In genomic region chr12:48946206-48946605, GRCh38 we compare ENCODE assay signal across 19 cellular contexts. TPM values are rescaled to one million over a fixed set of nuclear protein-coding genes. Genes with fewer than 3 reads are reported as not detected.
A peak's percentile ranks its signal among the peaks of the same experiment; 100 is the strongest.
DNase-seq lines count a peak whose midpoint lies in the region; ATAC-seq and TF ChIP-seq lines count a peak whose summit lies in the region.
"Had no signal": no experiment of that assay in that cellular context is flagged by ENCODE, and none has a peak within 500 bp of the region (broad histone marks: within the 10 kb centered on the region; RNA-seq: fewer than 3 reads in every experiment).

No MANE protein-coding gene starts in this region.

- intact Hi-C loops in heart left ventricle (cut with DNase I) = no loop called here
- intact Hi-C loops in activated CD8-positive, alpha-beta T cell treated with anti-CD3 and anti-CD28 coated beads for 36 hours (cut with micrococcal nuclease) = no loop called here

- H3K4me3 ChIP-seq in cardiac muscle cell (no peak overlapping the region), heart left ventricle (no peak overlapping the region)
- H3K4me3 ChIP-seq: adrenal gland had no signal

- H3K4me1 Mint-ChIP-seq in activated CD8-positive, alpha-beta T cell treated with anti-CD3 and anti-CD28 coated beads for 36 hours (ENCODE audit: low read depth) = peaks cover 10% of the 10 kb centered on the region

- H3K4me3 Mint-ChIP-seq in activated CD8-positive, alpha-beta T cell treated with anti-CD3 and anti-CD28 coated beads for 36 hours = no peak overlapping the region
- H3K4me3 Mint-ChIP-seq: activated CD4-positive, alpha-beta memory T cell treated with anti-CD3 and anti-CD28 coated beads, Interleukin-2, amount 10 ng/mL, durations not matched to agents 7 days and 5 days; CD4-positive, CD25-positive, alpha-beta regulatory T cell; immature natural killer cell; neural crest cell; stimulated activated naive CD8-positive, alpha-beta T cell treated with anti-CD3 and anti-CD28 coated beads, Interleukin-15, Interleukin-2, amounts not matched to agents 100 ng/mL and 50 ng/mL, for 24 hours had no signal

- no peak for ATAC-seq in heart left ventricle
- ATAC-seq in activated CD8-positive, alpha-beta T cell treated with anti-CD3 and anti-CD28 coated beads for 36 hours = no peak
- no peak for ATAC-seq in GM21619 (IDR thresholded peaks at IDR 0.05; ENCODE audit: unreplicated experiment)
- ATAC-seq in GM18873 (IDR thresholded peaks at IDR 0.05; ENCODE audit: low FRiP score, unreplicated experiment) = no peak
- ATAC-seq: Right ventricle myocardium inferior had no signal

- TF ChIP-seq CTCF in cardiac muscle cell (IDR thresholded peaks at IDR 0.05; ENCODE audit: low read depth, low read length) (no peak), heart left ventricle (IDR thresholded peaks at IDR 0.05) (no peak)
- TF ChIP-seq CTCF in activated CD8-positive, alpha-beta T cell treated with anti-CD3 and anti-CD28 coated beads for 36 hours (IDR thresholded peaks at IDR 0.05) = no peak

- no peaks in the 10 kb centered on the region for H3K27me3 Mint-ChIP-seq in activated CD8-positive, alpha-beta T cell treated with anti-CD3 and anti-CD28 coated beads for 36 hours
- H3K27me3 Mint-ChIP-seq: activated CD4-positive, alpha-beta memory T cell treated with anti-CD3 and anti-CD28 coated beads, Interleukin-2, amount 10 ng/mL, durations not matched to agents 7 days and 5 days; CD4-positive, CD25-positive, alpha-beta regulatory T cell; stimulated activated naive CD8-positive, alpha-beta T cell treated with anti-CD3 and anti-CD28 coated beads, Interleukin-15, Interleukin-2, amounts not matched to agents 100 ng/mL and 50 ng/mL, for 24 hours had no signal

- CTCF ChIA-PET in activated CD8-positive, alpha-beta T cell treated with anti-CD3 and anti-CD28 coated beads for 36 hours (lab: Charles Lee) = interaction anchor here (0.7 to 51.8 kb wide), 6 partner anchors 10 to 98 kb away, joined by 3 to 896 read pairs (median 6); partner anchors contain the start of genes DDN and WNT1

- H3K27ac ChIP-seq in cardiac muscle cell (peak overlapping the region; percentile 74), heart left ventricle (no peak overlapping the region)

- DNase-seq in cardiac muscle cell (ENCODE audit: low read depth in 1 of 2, low spot score in 1 of 2) = peak in 1 of 2 donors; percentile 27
- DNase-seq in heart left ventricle = no peak
- peak; percentile 54 for DNase-seq in NCI-H446 treated with DMSO at 0.1 percent for 48 hours (lab: John Stamatoyannopoulos, UW)
- peak; percentile 76 for DNase-seq in fibroblast of peridontal ligament (ENCODE audit: extremely low read depth)
- DNase-seq in activated CD8-positive, alpha-beta T cell treated with anti-CD3 and anti-CD28 coated beads for 36 hours = no peak
- DNase-seq in MV-4-11 (lab: John Stamatoyannopoulos, UW) = no peak
- DNase-seq: activated CD4-positive, alpha-beta memory T cell treated with anti-CD3 and anti-CD28 coated beads, Interleukin-2, amount 10 ng/mL, durations not matched to agents 7 days and 5 days; CD4-positive, CD25-positive, alpha-beta regulatory T cell; immature natural killer cell; NCI-H1417 treated with DMSO at 0.1 percent for 48 hours; T-helper 1 cell had no signal

- H3K36me3 ChIP-seq in cardiac muscle cell = peaks cover 4% of the 10 kb centered on the region
- peaks cover 0 to 46% (median 4%) of the 10 kb centered on the region in 9 donors for H3K36me3 ChIP-seq in heart left ventricle
- H3K36me3 ChIP-seq: adrenal gland had no signal

- H3K9me3 ChIP-seq in cardiac muscle cell (ENCODE audit: low read depth) = no peaks in the 10 kb centered on the region
- H3K9me3 ChIP-seq in heart left ventricle = no peaks in the 10 kb centered on the region
- H3K9me3 ChIP-seq: adrenal gland had no signal

- no peaks in the 10 kb centered on the region for H3K27me3 ChIP-seq in cardiac muscle cell
- no peaks in the 10 kb centered on the region for H3K27me3 ChIP-seq in heart left ventricle
- H3K27me3 ChIP-seq: adrenal gland had no signal

- H3K4me1 ChIP-seq in cardiac muscle cell (ENCODE audit: low read depth) = peaks cover 16% of the 10 kb centered on the region
- H3K4me1 ChIP-seq in heart left ventricle = peaks cover 0 to 33% (median 9%) of the 10 kb centered on the region in 12 donors

- TF ChIP-seq POLR2A in heart left ventricle (IDR thresholded peaks at IDR 0.05) = no peak

- H3K9me3 Mint-ChIP-seq in activated CD8-positive, alpha-beta T cell treated with anti-CD3 and anti-CD28 coated beads for 36 hours = no peaks in the 10 kb centered on the region
- H3K9me3 Mint-ChIP-seq: activated CD4-positive, alpha-beta memory T cell treated with anti-CD3 and anti-CD28 coated beads, Interleukin-2, amount 10 ng/mL, durations not matched to agents 7 days and 5 days; activated T-helper 2 cell treated with anti-CD3 and anti-CD28 coated beads, Interferon-gamma antibody, Interleukin-2, Interleukin-4, amounts not matched to agents 10 μg/mL and 5 μg/mL and 100 μg/mL, durations not matched to agents 14 hours and 24 hours and 36 hours; CD4-positive, CD25-positive, alpha-beta regulatory T cell; immature natural killer cell; neural crest cell; stimulated activated naive CD8-positive, alpha-beta T cell treated with anti-CD3 and anti-CD28 coated beads, Interleukin-15, Interleukin-2, amounts not matched to agents 100 ng/mL and 50 ng/mL, for 24 hours had no signal

- H3K36me3 Mint-ChIP-seq in activated CD8-positive, alpha-beta T cell treated with anti-CD3 and anti-CD28 coated beads for 36 hours (ENCODE audit: low read depth) = peaks cover 7% of the 10 kb centered on the region

- H3K27ac Mint-ChIP-seq in activated CD8-positive, alpha-beta T cell treated with anti-CD3 and anti-CD28 coated beads for 36 hours = no peak overlapping the region
- H3K27ac Mint-ChIP-seq: activated CD4-positive, alpha-beta memory T cell treated with anti-CD3 and anti-CD28 coated beads, Interleukin-2, amount 10 ng/mL, durations not matched to agents 7 days and 5 days; activated T-helper 2 cell treated with anti-CD3 and anti-CD28 coated beads, Interferon-gamma antibody, Interleukin-2, Interleukin-4, amounts not matched to agents 10 μg/mL and 5 μg/mL and 100 μg/mL, durations not matched to agents 14 hours and 24 hours and 36 hours; immature natural killer cell; stimulated activated naive CD8-positive, alpha-beta T cell treated with anti-CD3 and anti-CD28 coated beads, Interleukin-15, Interleukin-2, amounts not matched to agents 100 ng/mL and 50 ng/mL, for 24 hours had no signal

- POLR2A ChIA-PET in activated CD8-positive, alpha-beta T cell treated with anti-CD3 and anti-CD28 coated beads for 36 hours (lab: Charles Lee) = interaction anchor here (1.1 kb wide), 1 partner anchor 15 kb away, joined by 4 read pairs; no protein-coding TSS in a partner anchor

RNA-seq across cellular contexts. Expression of gene ARF3, which starts 11.1 kb away (rescaled TPM):
- 106 and 115 TPM in 2 replicates for total RNA-seq in cardiac muscle cell
- polyA plus RNA-seq in cardiac muscle cell = 102 and 120 TPM in 2 replicates
- 100 to 1,000 TPM in 1 of 9 donors, 10 to 100 TPM in 8; 35.8 to 130 (median 54.0) TPM for total RNA-seq in heart left ventricle
- polyA plus RNA-seq in heart left ventricle = 10 to 100 TPM; 40.1 to 61.5 TPM
- 10 to 100 TPM; 58.3 to 67.6 TPM for total RNA-seq in activated CD8-positive, alpha-beta T cell treated with anti-CD3 and anti-CD28 coated beads for 36 hours

RNA-seq across cellular contexts. Expression of gene FKBP11, which starts 20.9 kb away (rescaled TPM):
- total RNA-seq in cardiac muscle cell = 8.9 and 9.4 TPM in 2 replicates
- polyA plus RNA-seq in cardiac muscle cell = 3.4 and 11.9 TPM in 2 replicates
- total RNA-seq in heart left ventricle = 10 to 100 TPM in 2 of 9 donors, 1 to 10 TPM in 7; 1.6 to 26.0 (median 3.2) TPM
- polyA plus RNA-seq in heart left ventricle = 10 to 100 TPM in 1 of 2 donors, 1 to 10 TPM in 1; 5.5 to 28.1 TPM
- total RNA-seq in activated CD8-positive, alpha-beta T cell treated with anti-CD3 and anti-CD28 coated beads for 36 hours = 100 to 1,000 TPM in 1 of 2 experiments, 10 to 100 TPM in 1; 96.2 to 100 TPM

RNA-seq across cellular contexts. Expression of gene WNT10B, which starts 25.3 kb away (rescaled TPM):
- total RNA-seq in cardiac muscle cell (0.36 and 0.53 TPM in 2 replicates), heart left ventricle (1 to 10 TPM in 1 of 9 donors, under 1 TPM in 7, not detected in 1; 0.12 to 1.3 (median 0.22) TPM)
- polyA plus RNA-seq in cardiac muscle cell (0.45 TPM in 1 of 2 replicates, not detected in the other), heart left ventricle (under 1 TPM; 0.08 to 0.28 TPM)
- total RNA-seq in activated CD8-positive, alpha-beta T cell treated with anti-CD3 and anti-CD28 coated beads for 36 hours = under 1 TPM; 0.72 to 0.92 TPM
- polyA plus RNA-seq: CD4-positive, CD25-positive, alpha-beta regulatory T cell had no signal

RNA-seq across cellular contexts. Expression of gene WNT1, which starts 31.9 kb away (rescaled TPM):
- not detected in 2 replicates for total RNA-seq in cardiac muscle cell
- polyA plus RNA-seq in cardiac muscle cell = not detected in 2 replicates
- under 1 TPM in 1 of 9 donors, not detected in 8; 0.29 TPM for total RNA-seq in heart left ventricle
- not detected for polyA plus RNA-seq in heart left ventricle
- total RNA-seq in activated CD8-positive, alpha-beta T cell treated with anti-CD3 and anti-CD28 coated beads for 36 hours = not detected
- total RNA-seq: adrenal gland, mesenteric fat pad, Right ventricle myocardium inferior had no signal
- polyA plus RNA-seq: adrenal gland had no signal

RNA-seq across cellular contexts. Expression of gene DDN, which starts 53.0 kb away (rescaled TPM):
- total RNA-seq in cardiac muscle cell (4.4 and 5.4 TPM in 2 replicates), heart left ventricle (1 to 10 TPM in 4 of 9 donors, under 1 TPM in 5; 0.40 to 2.8 (median 0.95) TPM)
- polyA plus RNA-seq in cardiac muscle cell (2.1 and 3.0 TPM in 2 replicates), heart left ventricle (under 1 TPM; 0.42 to 0.91 TPM)
- 1 to 10 TPM in 1 of 2 experiments, under 1 TPM in 1; 0.72 to 1.2 TPM for total RNA-seq in activated CD8-positive, alpha-beta T cell treated with anti-CD3 and anti-CD28 coated beads for 36 hours
- polyA plus RNA-seq: CD4-positive, CD25-positive, alpha-beta regulatory T cell; immature natural killer cell had no signal

Comparison
In these comparisons a context has a peak if more than half of its experiments do, and no peak if none do; other contexts are left out.
1. DNase-seq: peak in NCI-H446 treated with DMSO at 0.1 percent for 48 hours (single experiment) and fibroblast of peridontal ligament (single experiment); none in heart left ventricle (0 of 5), activated CD8-positive, alpha-beta T cell treated with anti-CD3 and anti-CD28 coated beads for 36 hours (single experiment) and MV-4-11 (single experiment).